In genomic region chrX:110333458-110333857, GRCh38 we compare ENCODE assay signal across 3 cellular contexts. TPM values are rescaled to one million over a fixed set of nuclear protein-coding genes. Genes with fewer than 3 reads are reported as not detected.
"Had no signal": no experiment of that assay in that cellular context is flagged by ENCODE, and none has a peak within 500 bp of the region (broad histone marks: within the 10 kb centered on the region; RNA-seq: fewer than 3 reads in every experiment).

No MANE protein-coding gene starts in this region.

RNA-seq across cellular contexts. Expression of gene RTL9, which starts 25.2 kb away (rescaled TPM):
- total RNA-seq: OCI-LY7, Peyer's patch, T-cell had no signal
